Comparison of ENCODE assay signal across 1 cellular context in the genomic region with DNA sequence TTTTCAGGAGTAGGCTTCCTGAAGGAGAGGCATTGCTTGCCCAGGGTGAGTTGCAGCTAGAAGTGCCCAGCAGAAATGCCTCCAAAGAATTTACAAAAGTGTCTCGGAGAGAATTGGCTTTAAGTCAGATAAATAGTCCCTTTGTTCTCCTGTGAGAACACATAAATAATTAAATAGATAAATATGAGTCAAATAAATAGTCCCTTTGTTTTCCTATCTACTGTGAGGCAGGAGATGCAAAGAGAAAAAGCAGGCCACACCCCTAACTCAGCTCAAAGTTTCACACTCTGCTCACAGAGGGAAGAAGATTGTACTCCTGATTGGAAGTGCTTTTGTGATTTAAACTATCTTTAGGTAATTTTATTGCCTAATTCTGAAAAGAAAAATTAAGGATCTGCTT.
TF ChIP-seq lines count a peak whose summit lies in the region.

No MANE protein-coding gene starts in this region.

TF ChIP-seq in H1, 55 proteins besides CTCF, POLR2A, EP300 and RAD21 (continued from another document):
- no peak for TF ChIP-seq SP1 (IDR thresholded peaks at IDR 0.05; ENCODE audit: low read depth, low read length)
- TF ChIP-seq, protein P1, sequence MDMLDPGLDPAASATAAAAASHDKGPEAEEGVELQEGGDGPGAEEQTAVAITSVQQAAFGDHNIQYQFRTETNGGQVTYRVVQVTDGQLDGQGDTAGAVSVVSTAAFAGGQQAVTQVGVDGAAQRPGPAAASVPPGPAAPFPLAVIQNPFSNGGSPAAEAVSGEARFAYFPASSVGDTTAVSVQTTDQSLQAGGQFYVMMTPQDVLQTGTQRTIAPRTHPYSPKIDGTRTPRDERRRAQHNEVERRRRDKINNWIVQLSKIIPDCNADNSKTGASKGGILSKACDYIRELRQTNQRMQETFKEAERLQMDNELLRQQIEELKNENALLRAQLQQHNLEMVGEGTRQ (IDR thresholded peaks at IDR 0.05; ENCODE audit: low read length) = no peak
